Comparison of ENCODE assay signal across 8 cellular contexts in genomic region chr13:30346159-30346788, GRCh38. TPM values are rescaled to one million over a fixed set of nuclear protein-coding genes. Genes with fewer than 3 reads are reported as not detected.
A peak's percentile ranks its signal among the peaks of the same experiment; 100 is the strongest.
DNase-seq lines count a peak whose midpoint lies in the region; ATAC-seq and TF ChIP-seq lines count a peak whose summit lies in the region.

No MANE protein-coding gene starts in this region.

- peak; percentile 66 for DNase-seq in GM12864 (ENCODE audit: low read depth)
- DNase-seq in activated CD8-positive, alpha-beta memory T cell treated with anti-CD3 and anti-CD28 coated beads for 1 hour (ENCODE audit: extremely low read depth in 1 of 2, low read depth in 1 of 2): peak; percentile 17 to 29
- DNase-seq in natural killer cell: no peak
- no peak for DNase-seq in MG63
- DNase-seq in SW 1271 (lab: John Stamatoyannopoulos, UW): no peak

- H3K27ac Mint-ChIP-seq in natural killer cell: peak overlapping the region; percentile 66 to 70

- H3K4me3 ChIP-seq in GM12864 (ENCODE audit: low read depth, low read length): no peak overlapping the region
- no peak overlapping the region for H3K4me3 ChIP-seq in MG63

- peaks cover 10% of the 10 kb centered on the region for H3K36me3 Mint-ChIP-seq in natural killer cell

- intact Hi-C loops in natural killer cell (cut with micrococcal nuclease): no loop called here

- no peaks in the 10 kb centered on the region for H3K27me3 ChIP-seq in MG63

- H3K9me3 Mint-ChIP-seq in natural killer cell: no peaks in the 10 kb centered on the region

- no peaks in the 10 kb centered on the region for H3K36me3 ChIP-seq in MG63

- peak overlapping the region; percentile 78 for H3K4me3 Mint-ChIP-seq in natural killer cell

- TF ChIP-seq CTCF in GM12864 (IDR thresholded peaks at IDR 0.05; ENCODE audit: low read depth, low read length, missing control alignments) (no peak), natural killer cell (IDR thresholded peaks at IDR 0.05) (no peak)

- ATAC-seq in HG03097 (IDR thresholded peaks at IDR 0.05; ENCODE audit: low FRiP score, unreplicated experiment): peak; percentile 60
- ATAC-seq in natural killer cell: peak; percentile 70 to 83 (median 80)
- no peak for ATAC-seq in HG03025 (IDR thresholded peaks at IDR 0.05; ENCODE audit: low FRiP score, unreplicated experiment)
- no peak for ATAC-seq in GM21526 (IDR thresholded peaks at IDR 0.05; ENCODE audit: low FRiP score, unreplicated experiment)

- peaks cover 38 to 41% of the 10 kb centered on the region in 2 donors for H3K4me1 Mint-ChIP-seq in natural killer cell

- no peaks in the 10 kb centered on the region for H3K27me3 Mint-ChIP-seq in natural killer cell (ENCODE audit: low read depth in 2 of 2)

- no peaks in the 10 kb centered on the region for H3K9me3 ChIP-seq in MG63

RNA-seq across cellular contexts. Expression of gene KATNAL1, which starts 38.9 kb away (rescaled TPM):
- 10 to 100 TPM; 15.0 to 22.8 (median 21.9) TPM for total RNA-seq in natural killer cell
- total RNA-seq in MG63 (2014; rRNA removed; shearing (Covaris generic); ENCODE audit: low replicate concordance): 13.6 and 29.8 TPM in 2 replicates

Comparison
In these comparisons a context has a peak if more than half of its experiments do, and no peak if none do; other contexts are left out.
1. DNase-seq: peak in GM12864 (single experiment) and activated CD8-positive, alpha-beta memory T cell treated with anti-CD3 and anti-CD28 coated beads for 1 hour (2 of 2); none in natural killer cell (single experiment), MG63 (single experiment) and SW 1271 (0 of 2).
2. ATAC-seq: peak in HG03097 (single experiment) and natural killer cell (3 of 3); none in HG03025 (single experiment) and GM21526 (single experiment).